2 cellular contexts compared by ENCODE assay signal in genomic region chr5:176863041-176863764, GRCh38.
TF ChIP-seq lines count a peak whose summit lies in the region.

No MANE protein-coding gene starts in this region.

TF ChIP-seq in SK-N-SH, 30 proteins besides CTCF, POLR2A, EP300 and RAD21:
- TF ChIP-seq, protein P1, sequence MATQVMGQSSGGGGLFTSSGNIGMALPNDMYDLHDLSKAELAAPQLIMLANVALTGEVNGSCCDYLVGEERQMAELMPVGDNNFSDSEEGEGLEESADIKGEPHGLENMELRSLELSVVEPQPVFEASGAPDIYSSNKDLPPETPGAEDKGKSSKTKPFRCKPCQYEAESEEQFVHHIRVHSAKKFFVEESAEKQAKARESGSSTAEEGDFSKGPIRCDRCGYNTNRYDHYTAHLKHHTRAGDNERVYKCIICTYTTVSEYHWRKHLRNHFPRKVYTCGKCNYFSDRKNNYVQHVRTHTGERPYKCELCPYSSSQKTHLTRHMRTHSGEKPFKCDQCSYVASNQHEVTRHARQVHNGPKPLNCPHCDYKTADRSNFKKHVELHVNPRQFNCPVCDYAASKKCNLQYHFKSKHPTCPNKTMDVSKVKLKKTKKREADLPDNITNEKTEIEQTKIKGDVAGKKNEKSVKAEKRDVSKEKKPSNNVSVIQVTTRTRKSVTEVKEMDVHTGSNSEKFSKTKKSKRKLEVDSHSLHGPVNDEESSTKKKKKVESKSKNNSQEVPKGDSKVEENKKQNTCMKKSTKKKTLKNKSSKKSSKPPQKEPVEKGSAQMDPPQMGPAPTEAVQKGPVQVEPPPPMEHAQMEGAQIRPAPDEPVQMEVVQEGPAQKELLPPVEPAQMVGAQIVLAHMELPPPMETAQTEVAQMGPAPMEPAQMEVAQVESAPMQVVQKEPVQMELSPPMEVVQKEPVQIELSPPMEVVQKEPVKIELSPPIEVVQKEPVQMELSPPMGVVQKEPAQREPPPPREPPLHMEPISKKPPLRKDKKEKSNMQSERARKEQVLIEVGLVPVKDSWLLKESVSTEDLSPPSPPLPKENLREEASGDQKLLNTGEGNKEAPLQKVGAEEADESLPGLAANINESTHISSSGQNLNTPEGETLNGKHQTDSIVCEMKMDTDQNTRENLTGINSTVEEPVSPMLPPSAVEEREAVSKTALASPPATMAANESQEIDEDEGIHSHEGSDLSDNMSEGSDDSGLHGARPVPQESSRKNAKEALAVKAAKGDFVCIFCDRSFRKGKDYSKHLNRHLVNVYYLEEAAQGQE (IDR thresholded peaks at IDR 0.05; ENCODE audit: low read depth, low read length): no peak
- TF ChIP-seq PBX3 (IDR thresholded peaks at IDR 0.05) (no peak), MXI1 (IDR thresholded peaks at IDR 0.05; ENCODE audit: low read depth, low read length) (no peak), YY1 (IDR thresholded peaks at IDR 0.05; ENCODE audit: low read depth) (no peak)

TF ChIP-seq in SK-N-SH treated with all-trans-retinoic acid at 6 μM for 48 hours, 23 proteins besides CTCF, POLR2A, EP300 and RAD21 (continued from another document):
- TF ChIP-seq, protein P2, sequence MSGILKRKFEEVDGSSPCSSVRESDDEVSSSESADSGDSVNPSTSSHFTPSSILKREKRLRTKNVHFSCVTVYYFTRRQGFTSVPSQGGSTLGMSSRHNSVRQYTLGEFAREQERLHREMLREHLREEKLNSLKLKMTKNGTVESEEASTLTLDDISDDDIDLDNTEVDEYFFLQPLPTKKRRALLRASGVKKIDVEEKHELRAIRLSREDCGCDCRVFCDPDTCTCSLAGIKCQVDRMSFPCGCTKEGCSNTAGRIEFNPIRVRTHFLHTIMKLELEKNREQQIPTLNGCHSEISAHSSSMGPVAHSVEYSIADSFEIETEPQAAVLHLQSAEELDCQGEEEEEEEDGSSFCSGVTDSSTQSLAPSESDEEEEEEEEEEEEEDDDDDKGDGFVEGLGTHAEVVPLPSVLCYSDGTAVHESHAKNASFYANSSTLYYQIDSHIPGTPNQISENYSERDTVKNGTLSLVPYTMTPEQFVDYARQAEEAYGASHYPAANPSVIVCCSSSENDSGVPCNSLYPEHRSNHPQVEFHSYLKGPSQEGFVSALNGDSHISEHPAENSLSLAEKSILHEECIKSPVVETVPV (CRISPR knock-in tag; IDR thresholded peaks at IDR 0.05): no peak
- TF ChIP-seq ZNF8 (CRISPR knock-in tag; IDR thresholded peaks at IDR 0.05): no peak
